Comparison of ENCODE assay signal across 15 cellular contexts in the genomic region with DNA sequence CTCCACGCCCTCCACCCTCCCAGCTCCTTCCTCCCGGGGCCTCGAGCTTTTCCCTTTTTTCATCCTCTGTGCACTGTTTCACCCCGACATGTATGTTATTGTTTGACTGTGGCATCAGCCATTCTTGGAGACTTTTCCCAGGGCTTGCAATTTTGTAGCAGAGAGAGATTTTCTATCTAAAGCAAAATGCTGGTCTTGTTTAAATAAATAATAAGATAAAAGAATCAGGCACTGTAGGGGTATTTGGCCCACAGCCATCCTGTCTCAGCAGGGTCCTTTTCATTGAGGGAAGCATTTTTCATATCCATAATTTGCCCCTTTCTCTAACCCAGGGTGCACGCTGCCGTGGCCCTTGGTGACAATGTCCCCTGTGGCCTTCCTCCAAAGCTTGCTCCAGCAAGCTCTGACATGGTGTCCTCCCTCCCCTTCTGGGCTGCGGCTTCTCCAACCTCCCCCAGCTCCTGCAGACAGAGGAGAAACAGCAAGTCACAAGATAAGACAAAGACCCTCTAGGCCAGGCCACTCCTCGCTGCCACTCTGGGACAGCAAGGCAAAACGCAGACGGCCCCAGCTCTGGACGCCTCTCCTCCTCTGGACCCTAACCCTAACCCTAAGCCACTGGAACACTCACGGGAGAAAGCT.
DNase-seq lines count a peak whose midpoint lies in the region; ATAC-seq lines count a peak whose summit lies in the region.
"Had no signal": no experiment of that assay in that cellular context is flagged by ENCODE, and none has a peak within 500 bp of the region (broad histone marks: within the 10 kb centered on the region; RNA-seq: fewer than 3 reads in every experiment).

No MANE protein-coding gene starts in this region.

- H3K36me3 Mint-ChIP-seq in activated CD4-positive, alpha-beta T cell treated with anti-CD3 and anti-CD28 coated beads, Interleukin-2, amount 10 ng/mL, durations not matched to agents 7 days and 5 days (ENCODE audit: low read depth): no peaks in the 10 kb centered on the region
- no peaks in the 10 kb centered on the region for H3K36me3 Mint-ChIP-seq in activated CD4-positive, alpha-beta T cell treated with anti-CD3 and anti-CD28 coated beads, Interleukin-2, amount 10 ng/mL, durations not matched to agents 24 days and 14 days (ENCODE audit: low read depth)
- no peaks in the 10 kb centered on the region for H3K36me3 Mint-ChIP-seq in naive thymus-derived CD8-positive, alpha-beta T cell
- H3K36me3 Mint-ChIP-seq: activated naive CD8-positive, alpha-beta T cell treated with anti-CD3 and anti-CD28 coated beads for 36 hours had no signal

- peak overlapping the region; percentile 17 for H3K4me3 Mint-ChIP-seq in activated CD4-positive, alpha-beta T cell treated with anti-CD3 and anti-CD28 coated beads, Interleukin-2, amount 10 ng/mL, durations not matched to agents 7 days and 5 days
- no peak overlapping the region for H3K4me3 Mint-ChIP-seq in activated CD4-positive, alpha-beta T cell treated with anti-CD3 and anti-CD28 coated beads, Interleukin-2, amount 10 ng/mL, durations not matched to agents 24 days and 14 days
- H3K4me3 Mint-ChIP-seq in naive thymus-derived CD8-positive, alpha-beta T cell: peak overlapping the region in 6 of 10 donors; percentile 3 to 76 (median 29)
- H3K4me3 Mint-ChIP-seq: activated naive CD8-positive, alpha-beta T cell treated with anti-CD3 and anti-CD28 coated beads for 36 hours had no signal

- no peak overlapping the region for H3K27ac Mint-ChIP-seq in activated CD4-positive, alpha-beta T cell treated with anti-CD3 and anti-CD28 coated beads, Interleukin-2, amount 10 ng/mL, durations not matched to agents 7 days and 5 days
- no peak overlapping the region for H3K27ac Mint-ChIP-seq in activated CD4-positive, alpha-beta T cell treated with anti-CD3 and anti-CD28 coated beads, Interleukin-2, amount 10 ng/mL, durations not matched to agents 24 days and 14 days
- peak overlapping the region in 1 of 10 donors; percentile 81 for H3K27ac Mint-ChIP-seq in naive thymus-derived CD8-positive, alpha-beta T cell
- H3K27ac Mint-ChIP-seq: activated naive CD8-positive, alpha-beta T cell treated with anti-CD3 and anti-CD28 coated beads for 36 hours had no signal

- H3K27me3 Mint-ChIP-seq in activated CD4-positive, alpha-beta T cell treated with anti-CD3 and anti-CD28 coated beads, Interleukin-2, amount 10 ng/mL, durations not matched to agents 7 days and 5 days: peaks cover 8% of the 10 kb centered on the region
- H3K27me3 Mint-ChIP-seq in activated CD4-positive, alpha-beta T cell treated with anti-CD3 and anti-CD28 coated beads, Interleukin-2, amount 10 ng/mL, durations not matched to agents 24 days and 14 days: peaks cover 42% of the 10 kb centered on the region
- peaks cover 0 to 16% (median 7%) of the 10 kb centered on the region in 5 donors for H3K27me3 Mint-ChIP-seq in naive thymus-derived CD8-positive, alpha-beta T cell

- peaks cover 3% of the 10 kb centered on the region for H3K4me1 Mint-ChIP-seq in activated CD4-positive, alpha-beta T cell treated with anti-CD3 and anti-CD28 coated beads, Interleukin-2, amount 10 ng/mL, durations not matched to agents 7 days and 5 days
- peaks cover 5% of the 10 kb centered on the region for H3K4me1 Mint-ChIP-seq in activated CD4-positive, alpha-beta T cell treated with anti-CD3 and anti-CD28 coated beads, Interleukin-2, amount 10 ng/mL, durations not matched to agents 24 days and 14 days
- H3K4me1 Mint-ChIP-seq in naive thymus-derived CD8-positive, alpha-beta T cell: peaks cover 1 to 10% (median 5%) of the 10 kb centered on the region in 4 donors

- H3K9me3 Mint-ChIP-seq in activated CD4-positive, alpha-beta T cell treated with anti-CD3 and anti-CD28 coated beads, Interleukin-2, amount 10 ng/mL, durations not matched to agents 7 days and 5 days: no peaks in the 10 kb centered on the region
- no peaks in the 10 kb centered on the region for H3K9me3 Mint-ChIP-seq in activated CD4-positive, alpha-beta T cell treated with anti-CD3 and anti-CD28 coated beads, Interleukin-2, amount 10 ng/mL, durations not matched to agents 24 days and 14 days
- no peaks in the 10 kb centered on the region for H3K9me3 Mint-ChIP-seq in naive thymus-derived CD8-positive, alpha-beta T cell
- H3K9me3 Mint-ChIP-seq: activated naive CD8-positive, alpha-beta T cell treated with anti-CD3 and anti-CD28 coated beads for 36 hours; activated T-cell treated with anti-CD3 and anti-CD28 coated beads, Interleukin-2, amount 50 U/mL, for 4 hours had no signal

- CTCF ChIA-PET in activated CD4-positive, alpha-beta T cell treated with anti-CD3 and anti-CD28 coated beads, Interleukin-2, amount 10 ng/mL, durations not matched to agents 7 days and 5 days (lab: Charles Lee): interaction anchor here (1.2 to 1.3 kb wide), 2 partner anchors 10 to 109 kb away, joined by 3 read pairs; no protein-coding TSS in a partner anchor

- ATAC-seq in naive thymus-derived CD8-positive, alpha-beta T cell: no peak
- no peak for ATAC-seq in GM18907 (IDR thresholded peaks at IDR 0.05; ENCODE audit: unreplicated experiment)
- ATAC-seq: activated T-cell treated with anti-CD3 and anti-CD28 coated beads, Interleukin-2, amount 50 U/mL, for 4 hours; PC-3; SK-N-SH treated with all-trans-retinoic acid at 6 μM for 48 hours had no signal

- intact Hi-C loops in activated CD4-positive, alpha-beta T cell treated with anti-CD3 and anti-CD28 coated beads, Interleukin-2, amount 10 ng/mL, durations not matched to agents 24 days and 14 days (cut with micrococcal nuclease): loop anchor here (10.0 kb wide), 2 partner anchors 438 to 518 kb away; no protein-coding TSS in a partner anchor

- POLR2A ChIA-PET in activated CD4-positive, alpha-beta T cell treated with anti-CD3 and anti-CD28 coated beads, Interleukin-2, amount 10 ng/mL, durations not matched to agents 7 days and 5 days (lab: Charles Lee): no interaction called here
- POLR2A ChIA-PET in naive thymus-derived CD8-positive, alpha-beta T cell (lab: Charles Lee): no interaction called here

- peak overlapping the region; percentile 14 for H3K27ac ChIP-seq in temporal lobe (ENCODE audit: low read depth, low read length)
- H3K27ac ChIP-seq: 22Rv1 had no signal

- DNase-seq in activated CD4-positive, alpha-beta T cell treated with anti-CD3 and anti-CD28 coated beads, Interleukin-2, amount 10 ng/mL, durations not matched to agents 7 days and 5 days: no peak
- no peak for DNase-seq in activated CD4-positive, alpha-beta T cell treated with anti-CD3 and anti-CD28 coated beads, Interleukin-2, amount 10 ng/mL, durations not matched to agents 24 days and 14 days
- DNase-seq in cerebellar cortex (ENCODE audit: low spot score) (peak; percentile 19), T-helper 2 cell (no peak), NCI-H2227 treated with DMSO at 0.1 percent for 48 hours (lab: John Stamatoyannopoulos, UW) (no peak)
- DNase-seq in naive thymus-derived CD8-positive, alpha-beta T cell: no peak
- DNase-seq: activated naive CD8-positive, alpha-beta T cell treated with anti-CD3 and anti-CD28 coated beads for 36 hours; activated T-cell treated with anti-CD3 and anti-CD28 coated beads, Interleukin-2, amount 50 U/mL, for 4 hours; NCI-H187 treated with DMSO at 0.1 percent for 48 hours; NCI-H510A treated with DMSO at 0.1 percent for 48 hours; PC-3 had no signal
